Comparison of ENCODE assay signal across 1 cellular context in the genomic region with DNA sequence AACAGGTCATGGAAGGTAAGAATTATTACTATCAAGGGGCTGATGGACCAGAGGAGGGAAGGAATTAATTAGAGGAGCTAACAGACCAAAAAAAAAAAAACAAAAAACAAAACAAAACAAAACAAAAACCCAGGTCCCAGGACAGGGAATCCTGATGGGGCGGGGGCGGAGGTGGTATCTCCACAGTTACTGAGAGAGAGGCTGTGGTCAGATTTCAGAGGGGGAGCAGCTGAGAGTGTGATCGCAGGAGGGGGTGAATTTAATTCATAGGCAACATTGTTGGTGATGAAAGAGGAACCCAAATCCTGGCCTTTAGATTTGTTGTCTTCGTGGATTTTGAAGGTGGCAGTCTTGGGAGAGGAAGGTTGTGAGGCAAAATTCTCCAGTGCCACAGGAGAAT.
TF ChIP-seq lines count a peak whose summit lies in the region.

No MANE protein-coding gene starts in this region.

TF ChIP-seq in WTC11, 78 proteins besides CTCF, POLR2A, EP300 and RAD21 (continued from another document):
- no peak for TF ChIP-seq FOXP4 (CRISPR knock-in tag; IDR thresholded peaks at IDR 0.05)
- TF ChIP-seq ZNF396 (CRISPR knock-in tag; IDR thresholded peaks at IDR 0.05; ENCODE audit: borderline replicate concordance), result no peak
- TF ChIP-seq FOXK1 (CRISPR knock-in tag; IDR thresholded peaks at IDR 0.05), result no peak
- TF ChIP-seq USF1 (CRISPR knock-in tag; IDR thresholded peaks at IDR 0.05), result no peak
- no peak for TF ChIP-seq FOXJ3 (CRISPR knock-in tag; IDR thresholded peaks at IDR 0.05; ENCODE audit: borderline replicate concordance)
- TF ChIP-seq, protein P1, sequence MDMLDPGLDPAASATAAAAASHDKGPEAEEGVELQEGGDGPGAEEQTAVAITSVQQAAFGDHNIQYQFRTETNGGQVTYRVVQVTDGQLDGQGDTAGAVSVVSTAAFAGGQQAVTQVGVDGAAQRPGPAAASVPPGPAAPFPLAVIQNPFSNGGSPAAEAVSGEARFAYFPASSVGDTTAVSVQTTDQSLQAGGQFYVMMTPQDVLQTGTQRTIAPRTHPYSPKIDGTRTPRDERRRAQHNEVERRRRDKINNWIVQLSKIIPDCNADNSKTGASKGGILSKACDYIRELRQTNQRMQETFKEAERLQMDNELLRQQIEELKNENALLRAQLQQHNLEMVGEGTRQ (CRISPR knock-in tag; IDR thresholded peaks at IDR 0.05), result no peak
- TF ChIP-seq, protein P2, sequence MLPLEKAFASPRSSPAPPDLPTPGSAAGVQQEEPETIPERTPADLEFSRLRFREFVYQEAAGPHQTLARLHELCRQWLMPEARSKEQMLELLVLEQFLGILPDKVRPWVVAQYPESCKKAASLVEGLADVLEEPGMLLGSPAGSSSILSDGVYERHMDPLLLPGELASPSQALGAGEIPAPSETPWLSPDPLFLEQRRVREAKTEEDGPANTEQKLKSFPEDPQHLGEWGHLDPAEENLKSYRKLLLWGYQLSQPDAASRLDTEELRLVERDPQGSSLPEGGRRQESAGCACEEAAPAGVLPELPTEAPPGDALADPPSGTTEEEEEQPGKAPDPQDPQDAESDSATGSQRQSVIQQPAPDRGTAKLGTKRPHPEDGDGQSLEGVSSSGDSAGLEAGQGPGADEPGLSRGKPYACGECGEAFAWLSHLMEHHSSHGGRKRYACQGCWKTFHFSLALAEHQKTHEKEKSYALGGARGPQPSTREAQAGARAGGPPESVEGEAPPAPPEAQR (CRISPR knock-in tag; IDR thresholded peaks at IDR 0.05), result no peak
- no peak for TF ChIP-seq ZNF532 (CRISPR knock-in tag; IDR thresholded peaks at IDR 0.05; ENCODE audit: borderline replicate concordance)
- TF ChIP-seq, protein P3, sequence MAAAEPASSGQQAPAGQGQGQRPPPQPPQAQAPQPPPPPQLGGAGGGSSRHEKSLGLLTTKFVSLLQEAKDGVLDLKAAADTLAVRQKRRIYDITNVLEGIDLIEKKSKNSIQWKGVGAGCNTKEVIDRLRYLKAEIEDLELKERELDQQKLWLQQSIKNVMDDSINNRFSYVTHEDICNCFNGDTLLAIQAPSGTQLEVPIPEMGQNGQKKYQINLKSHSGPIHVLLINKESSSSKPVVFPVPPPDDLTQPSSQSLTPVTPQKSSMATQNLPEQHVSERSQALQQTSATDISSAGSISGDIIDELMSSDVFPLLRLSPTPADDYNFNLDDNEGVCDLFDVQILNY (CRISPR knock-in tag; IDR thresholded peaks at IDR 0.05), result no peak
- TF ChIP-seq ZNF512 (CRISPR knock-in tag; IDR thresholded peaks at IDR 0.05; ENCODE audit: borderline replicate concordance), result no peak
- no peak for TF ChIP-seq ZNF416 (CRISPR knock-in tag; IDR thresholded peaks at IDR 0.05)
- TF ChIP-seq, protein P4, sequence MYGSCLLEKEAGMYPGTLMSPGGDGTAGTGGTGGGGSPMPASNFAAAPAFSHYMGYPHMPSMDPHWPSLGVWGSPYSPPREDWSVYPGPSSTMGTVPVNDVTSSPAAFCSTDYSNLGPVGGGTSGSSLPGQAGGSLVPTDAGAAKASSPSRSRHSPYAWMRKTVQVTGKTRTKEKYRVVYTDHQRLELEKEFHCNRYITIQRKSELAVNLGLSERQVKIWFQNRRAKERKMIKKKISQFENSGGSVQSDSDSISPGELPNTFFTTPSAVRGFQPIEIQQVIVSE (CRISPR knock-in tag; IDR thresholded peaks at IDR 0.05; ENCODE audit: borderline replicate concordance), result no peak
